8 cellular contexts compared by ENCODE assay signal in the genomic region with DNA sequence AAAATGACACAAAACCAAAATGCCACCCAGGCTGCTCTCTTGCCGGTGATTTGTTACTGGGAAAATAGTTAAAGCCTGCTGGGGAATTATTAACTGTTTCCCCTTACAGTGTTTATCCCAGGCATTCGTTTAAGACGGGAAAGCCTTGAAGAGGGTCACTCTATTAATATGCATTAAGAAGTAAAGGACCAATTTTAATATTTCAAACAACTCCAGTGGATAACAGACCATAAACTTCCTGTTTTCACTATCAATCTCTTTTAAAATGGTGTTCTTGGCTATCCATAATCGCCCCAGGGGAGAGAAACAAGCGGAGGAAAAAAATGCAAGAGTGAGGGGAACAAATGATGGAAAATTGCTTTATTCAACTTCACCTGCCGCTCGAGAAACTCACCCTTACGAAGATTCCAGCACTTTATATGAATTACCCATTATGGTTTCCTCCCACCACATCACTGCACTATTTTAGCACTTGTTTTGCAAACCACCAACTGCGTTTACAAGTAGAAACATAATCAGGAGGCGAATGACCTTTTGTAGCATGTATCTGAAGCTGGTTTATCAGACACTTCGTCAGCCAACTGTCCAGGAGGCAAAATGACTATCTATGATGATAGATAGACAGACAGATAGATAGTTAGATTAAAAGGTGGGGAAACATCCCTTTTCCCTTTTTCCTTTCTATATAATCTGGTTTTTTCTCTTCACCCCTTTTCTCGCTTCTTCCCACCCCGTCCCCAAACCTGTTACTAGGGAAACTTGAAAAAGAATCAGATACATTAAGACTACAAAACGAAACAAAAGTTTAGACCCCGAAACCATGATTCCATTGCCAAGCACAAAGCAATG. TPM values are rescaled to one million over a fixed set of nuclear protein-coding genes. Genes with fewer than 3 reads are reported as not detected.
A peak's percentile ranks its signal among the peaks of the same experiment; 100 is the strongest.
DNase-seq lines count a peak whose midpoint lies in the region; ATAC-seq and TF ChIP-seq lines count a peak whose summit lies in the region.

No MANE protein-coding gene starts in this region.

- H3K27me3 ChIP-seq in left ventricle myocardium inferior (ENCODE audit: low read depth) = peaks cover 58% of the 10 kb centered on the region
- H3K27me3 ChIP-seq in vagina = no peaks in the 10 kb centered on the region

- DNase-seq in left ventricle myocardium inferior (no peak), left ventricle myocardium superior (no peak), astrocyte of the hippocampus (ENCODE audit: low read depth, low spot score) (peak; percentile 24), medulla oblongata (ENCODE audit: extremely low spot score) (peak; percentile 59), vagina (ENCODE audit: extremely low spot score in 2 of 2) (no peak), NCI-H510A (lab: John Stamatoyannopoulos, UW) (no peak)

- no peak for TF ChIP-seq POLR2A in vagina (IDR thresholded peaks at IDR 0.05)

- H3K4me3 ChIP-seq in left ventricle myocardium inferior (peak overlapping the region; percentile 74), vagina (peak overlapping the region; percentile 55 to 68)

- ATAC-seq in left ventricle myocardium superior = no peak
- no peak for ATAC-seq in GM21619 (IDR thresholded peaks at IDR 0.05; ENCODE audit: unreplicated experiment)
- no peak for ATAC-seq in HG03159 (IDR thresholded peaks at IDR 0.05; ENCODE audit: unreplicated experiment)

- H3K27ac ChIP-seq in left ventricle myocardium inferior (replicated peaks) (peak overlapping the region; percentile 89), vagina (peak overlapping the region; percentile 78)

- intact Hi-C loops in left ventricle myocardium inferior (cut with micrococcal nuclease) (no loop called here), left ventricle myocardium superior (cut with micrococcal nuclease) (no loop called here), vagina (cut with DNase I) (no loop called here)

- peaks cover 24% of the 10 kb centered on the region for H3K4me1 ChIP-seq in left ventricle myocardium inferior
- peaks cover 17% of the 10 kb centered on the region for H3K4me1 ChIP-seq in vagina

- no peaks in the 10 kb centered on the region for H3K9me3 ChIP-seq in left ventricle myocardium inferior (replicated peaks)
- no peaks in the 10 kb centered on the region for H3K9me3 ChIP-seq in vagina

- H3K36me3 ChIP-seq in left ventricle myocardium inferior (no peaks in the 10 kb centered on the region), vagina (no peaks in the 10 kb centered on the region)

- TF ChIP-seq CTCF in left ventricle myocardium inferior (IDR thresholded peaks at IDR 0.05; ENCODE audit: borderline replicate concordance) = no peak
- no peak for TF ChIP-seq CTCF in vagina (IDR thresholded peaks at IDR 0.05)

RNA-seq across cellular contexts. Expression of a gene that starts 1.2 kb away (rescaled TPM):
- total RNA-seq in left ventricle myocardium inferior (1.5 TPM), left ventricle myocardium superior (0.89 TPM), vagina (2.7 TPM)

Comparison
In these comparisons a context has a peak if more than half of its experiments do, and no peak if none do; other contexts are left out.
1. DNase-seq: peak in astrocyte of the hippocampus (single experiment) and medulla oblongata (single experiment); none in left ventricle myocardium inferior (single experiment), left ventricle myocardium superior (single experiment), vagina (0 of 2) and NCI-H510A (single experiment).